ENCODE assay signal across 12 cellular contexts in the genomic region with DNA sequence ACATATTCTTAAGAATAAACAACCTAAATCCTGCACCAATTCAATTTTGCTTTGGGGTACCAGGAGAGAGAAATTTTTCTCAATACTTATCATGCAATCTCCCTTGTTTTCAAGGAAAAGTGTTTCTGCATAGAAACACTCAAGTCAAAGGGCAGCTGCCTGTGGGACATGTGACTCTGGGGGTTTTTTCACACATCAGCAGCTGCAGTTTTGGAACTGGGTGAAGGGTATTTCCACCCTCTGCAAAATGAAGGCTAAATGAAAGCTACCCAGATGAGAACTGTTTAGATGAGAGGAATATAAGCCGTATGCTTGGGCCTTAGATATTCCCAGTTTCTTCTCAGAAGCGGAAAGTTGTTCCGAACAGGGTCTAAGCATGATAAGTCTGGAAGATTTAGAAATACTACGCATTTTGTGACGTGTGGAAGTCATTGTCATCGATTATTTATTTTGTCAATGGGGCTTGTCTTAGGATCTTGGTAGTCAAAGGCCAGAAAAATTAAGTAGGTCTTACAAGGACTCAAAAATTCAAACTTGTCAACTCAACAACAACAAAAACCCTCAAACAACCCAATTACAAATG.
DNase-seq lines count a peak whose midpoint lies in the region; ATAC-seq, FAIRE-seq and TF ChIP-seq lines count a peak whose summit lies in the region.
"Had no signal": no experiment of that assay in that cellular context is flagged by ENCODE, and none has a peak within 500 bp of the region (broad histone marks: within the 10 kb centered on the region; RNA-seq: fewer than 3 reads in every experiment).

No MANE protein-coding gene starts in this region.

- H3K9me3 Mint-ChIP-seq in GM23338 = peaks cover 29% of the 10 kb centered on the region
- peaks cover 4% of the 10 kb centered on the region for H3K9me3 Mint-ChIP-seq in activated T-cell treated with anti-CD3 and anti-CD28 coated beads, Interleukin-2, amount 50 U/mL, for 24 hours

- peaks cover 1% of the 10 kb centered on the region; the same call in 1 of the 3 replicates for H3K4me1 Mint-ChIP-seq in GM23338
- peaks cover 2% of the 10 kb centered on the region for H3K4me1 Mint-ChIP-seq in activated T-cell treated with anti-CD3 and anti-CD28 coated beads, Interleukin-2, amount 50 U/mL, for 24 hours (ENCODE audit: low read depth)
- H3K4me1 Mint-ChIP-seq: neural crest cell had no signal

- DNase-seq in GM18507 (ENCODE audit: extremely low spot score, insufficient read length, low read depth) = no peak
- peak; percentile 39 to 73 (median 63) for DNase-seq in body of pancreas
- DNase-seq in erythroblast (lab: John Stamatoyannopoulos, UW) = no peak
- no peak for DNase-seq in GM23338 (ENCODE audit: low spot score)
- DNase-seq in activated T-cell treated with anti-CD3 and anti-CD28 coated beads, Interleukin-2, amount 50 U/mL, for 24 hours = no peak
- no peak for DNase-seq in activated CD8-positive, alpha-beta memory T cell treated with anti-CD3 and anti-CD28 coated beads, Interleukin-2, amount 50 U/mL, for 4 hours
- DNase-seq: anterior cingulate cortex, NCI-H82 had no signal

- H3K27me3 ChIP-seq in body of pancreas = no peaks in the 10 kb centered on the region
- no peaks in the 10 kb centered on the region for H3K27me3 ChIP-seq in GM23338 (ENCODE audit: insufficient read depth)

- H3K9me3 ChIP-seq in body of pancreas = no peaks in the 10 kb centered on the region

- peaks cover 4% of the 10 kb centered on the region for H3K9me2 ChIP-seq in GM23338 (ENCODE audit: insufficient read depth)

- TF ChIP-seq CTCF in body of pancreas (IDR thresholded peaks at IDR 0.05) (no peak), GM23338 (conservative IDR thresholded peaks at IDR 0.05; ENCODE audit: low read depth in 2 of 2) (no peak)

- H3K4me2 ChIP-seq in GM23338 = no peak overlapping the region

- no peak overlapping the region for H2AFZ ChIP-seq in GM23338

- H3K27me3 Mint-ChIP-seq in GM23338 (ENCODE audit: insufficient read depth, low read depth, poor library complexity) = peaks cover 6% of the 10 kb centered on the region
- H3K27me3 Mint-ChIP-seq in activated T-cell treated with anti-CD3 and anti-CD28 coated beads, Interleukin-2, amount 50 U/mL, for 24 hours = no peaks in the 10 kb centered on the region

- FAIRE-seq in GM18507 (lab: Jason Lieb, UNC) = peak; percentile 90

- WGBS in body of pancreas, 2 donors = 62 to 65% methylated on average over 6 of the region's 6 CpGs

- H3K4me1 ChIP-seq in body of pancreas (peaks cover 15% of the 10 kb centered on the region), GM23338 (ENCODE audit: insufficient read depth) (no peaks in the 10 kb centered on the region)

- H3K36me3 ChIP-seq in body of pancreas (replicated peaks in 1 of 2; ENCODE audit: insufficient read depth in 1 of 2, low read depth in 2 of 2) = no peaks in the 10 kb centered on the region
- H3K36me3 ChIP-seq in GM23338 (ENCODE audit: insufficient read depth) = peaks cover 7% of the 10 kb centered on the region; the same call in 1 of the 2 replicates

- TF ChIP-seq POLR2A in body of pancreas (IDR thresholded peaks at IDR 0.05) = no peak
- TF ChIP-seq POLR2A in erythroblast (IDR thresholded peaks at IDR 0.05; ENCODE audit: low read length) = no peak

- no peak overlapping the region for H3K4me3 Mint-ChIP-seq in GM23338
- no peak overlapping the region for H3K4me3 Mint-ChIP-seq in activated T-cell treated with anti-CD3 and anti-CD28 coated beads, Interleukin-2, amount 50 U/mL, for 24 hours
- H3K4me3 Mint-ChIP-seq: neural crest cell had no signal

- H3K27ac ChIP-seq in body of pancreas (peak overlapping the region; percentile 45 to 74 (median 54)), GM23338 (ENCODE audit: low read depth) (no peak overlapping the region)

- no peaks in the 10 kb centered on the region for H3K79me2 ChIP-seq in GM23338 (replicated peaks; ENCODE audit: insufficient read depth)

- peak; percentile 68 for ATAC-seq in GM21381 (IDR thresholded peaks at IDR 0.05; ENCODE audit: unreplicated experiment)
- peak; percentile 75 for ATAC-seq in HG03039 (IDR thresholded peaks at IDR 0.05; ENCODE audit: unreplicated experiment)
- ATAC-seq in body of pancreas = peak; percentile 79
- ATAC-seq in GM23338 = no peak
- ATAC-seq: HCT116 had no signal

- no peaks in the 10 kb centered on the region for H4K20me1 ChIP-seq in GM23338 (replicated peaks; ENCODE audit: insufficient read depth)

- no peaks in the 10 kb centered on the region for H3F3A ChIP-seq in GM23338 (replicated peaks; ENCODE audit: low read depth)

- no peak overlapping the region for H3K4me3 ChIP-seq in body of pancreas
- no peak overlapping the region for H3K4me3 ChIP-seq in GM23338

- no peak overlapping the region for H3K27ac Mint-ChIP-seq in GM23338
- H3K27ac Mint-ChIP-seq in activated T-cell treated with anti-CD3 and anti-CD28 coated beads, Interleukin-2, amount 50 U/mL, for 24 hours = no peak overlapping the region

- intact Hi-C loops in body of pancreas (cut with DNase I) = no loop called here

- peaks cover 54% of the 10 kb centered on the region for H3K36me3 Mint-ChIP-seq in GM23338 (ENCODE audit: low read depth)
- H3K36me3 Mint-ChIP-seq in activated T-cell treated with anti-CD3 and anti-CD28 coated beads, Interleukin-2, amount 50 U/mL, for 24 hours (ENCODE audit: low read depth) = no peaks in the 10 kb centered on the region

TF ChIP-seq in GM23338, 12 proteins besides CTCF, POLR2A, EP300 and RAD21 (continues in another document):
- TF ChIP-seq STAT1 (IDR thresholded peaks at IDR 0.05; ENCODE audit: unreplicated experiment) (no peak), NANOG (IDR thresholded peaks at IDR 0.05; ENCODE audit: borderline replicate concordance) (no peak), CREB1 (CRISPR knock-in tag; IDR thresholded peaks at IDR 0.05; ENCODE audit: low read depth) (no peak), ZNF331 (CRISPR knock-in tag; IDR thresholded peaks at IDR 0.05; ENCODE audit: low read depth) (no peak), JUNB (IDR thresholded peaks at IDR 0.05; ENCODE audit: unreplicated experiment) (no peak), EZH2phosphoT487 (IDR thresholded peaks at IDR 0.05; ENCODE audit: unreplicated experiment) (no peak)
- TF ChIP-seq, protein P1, sequence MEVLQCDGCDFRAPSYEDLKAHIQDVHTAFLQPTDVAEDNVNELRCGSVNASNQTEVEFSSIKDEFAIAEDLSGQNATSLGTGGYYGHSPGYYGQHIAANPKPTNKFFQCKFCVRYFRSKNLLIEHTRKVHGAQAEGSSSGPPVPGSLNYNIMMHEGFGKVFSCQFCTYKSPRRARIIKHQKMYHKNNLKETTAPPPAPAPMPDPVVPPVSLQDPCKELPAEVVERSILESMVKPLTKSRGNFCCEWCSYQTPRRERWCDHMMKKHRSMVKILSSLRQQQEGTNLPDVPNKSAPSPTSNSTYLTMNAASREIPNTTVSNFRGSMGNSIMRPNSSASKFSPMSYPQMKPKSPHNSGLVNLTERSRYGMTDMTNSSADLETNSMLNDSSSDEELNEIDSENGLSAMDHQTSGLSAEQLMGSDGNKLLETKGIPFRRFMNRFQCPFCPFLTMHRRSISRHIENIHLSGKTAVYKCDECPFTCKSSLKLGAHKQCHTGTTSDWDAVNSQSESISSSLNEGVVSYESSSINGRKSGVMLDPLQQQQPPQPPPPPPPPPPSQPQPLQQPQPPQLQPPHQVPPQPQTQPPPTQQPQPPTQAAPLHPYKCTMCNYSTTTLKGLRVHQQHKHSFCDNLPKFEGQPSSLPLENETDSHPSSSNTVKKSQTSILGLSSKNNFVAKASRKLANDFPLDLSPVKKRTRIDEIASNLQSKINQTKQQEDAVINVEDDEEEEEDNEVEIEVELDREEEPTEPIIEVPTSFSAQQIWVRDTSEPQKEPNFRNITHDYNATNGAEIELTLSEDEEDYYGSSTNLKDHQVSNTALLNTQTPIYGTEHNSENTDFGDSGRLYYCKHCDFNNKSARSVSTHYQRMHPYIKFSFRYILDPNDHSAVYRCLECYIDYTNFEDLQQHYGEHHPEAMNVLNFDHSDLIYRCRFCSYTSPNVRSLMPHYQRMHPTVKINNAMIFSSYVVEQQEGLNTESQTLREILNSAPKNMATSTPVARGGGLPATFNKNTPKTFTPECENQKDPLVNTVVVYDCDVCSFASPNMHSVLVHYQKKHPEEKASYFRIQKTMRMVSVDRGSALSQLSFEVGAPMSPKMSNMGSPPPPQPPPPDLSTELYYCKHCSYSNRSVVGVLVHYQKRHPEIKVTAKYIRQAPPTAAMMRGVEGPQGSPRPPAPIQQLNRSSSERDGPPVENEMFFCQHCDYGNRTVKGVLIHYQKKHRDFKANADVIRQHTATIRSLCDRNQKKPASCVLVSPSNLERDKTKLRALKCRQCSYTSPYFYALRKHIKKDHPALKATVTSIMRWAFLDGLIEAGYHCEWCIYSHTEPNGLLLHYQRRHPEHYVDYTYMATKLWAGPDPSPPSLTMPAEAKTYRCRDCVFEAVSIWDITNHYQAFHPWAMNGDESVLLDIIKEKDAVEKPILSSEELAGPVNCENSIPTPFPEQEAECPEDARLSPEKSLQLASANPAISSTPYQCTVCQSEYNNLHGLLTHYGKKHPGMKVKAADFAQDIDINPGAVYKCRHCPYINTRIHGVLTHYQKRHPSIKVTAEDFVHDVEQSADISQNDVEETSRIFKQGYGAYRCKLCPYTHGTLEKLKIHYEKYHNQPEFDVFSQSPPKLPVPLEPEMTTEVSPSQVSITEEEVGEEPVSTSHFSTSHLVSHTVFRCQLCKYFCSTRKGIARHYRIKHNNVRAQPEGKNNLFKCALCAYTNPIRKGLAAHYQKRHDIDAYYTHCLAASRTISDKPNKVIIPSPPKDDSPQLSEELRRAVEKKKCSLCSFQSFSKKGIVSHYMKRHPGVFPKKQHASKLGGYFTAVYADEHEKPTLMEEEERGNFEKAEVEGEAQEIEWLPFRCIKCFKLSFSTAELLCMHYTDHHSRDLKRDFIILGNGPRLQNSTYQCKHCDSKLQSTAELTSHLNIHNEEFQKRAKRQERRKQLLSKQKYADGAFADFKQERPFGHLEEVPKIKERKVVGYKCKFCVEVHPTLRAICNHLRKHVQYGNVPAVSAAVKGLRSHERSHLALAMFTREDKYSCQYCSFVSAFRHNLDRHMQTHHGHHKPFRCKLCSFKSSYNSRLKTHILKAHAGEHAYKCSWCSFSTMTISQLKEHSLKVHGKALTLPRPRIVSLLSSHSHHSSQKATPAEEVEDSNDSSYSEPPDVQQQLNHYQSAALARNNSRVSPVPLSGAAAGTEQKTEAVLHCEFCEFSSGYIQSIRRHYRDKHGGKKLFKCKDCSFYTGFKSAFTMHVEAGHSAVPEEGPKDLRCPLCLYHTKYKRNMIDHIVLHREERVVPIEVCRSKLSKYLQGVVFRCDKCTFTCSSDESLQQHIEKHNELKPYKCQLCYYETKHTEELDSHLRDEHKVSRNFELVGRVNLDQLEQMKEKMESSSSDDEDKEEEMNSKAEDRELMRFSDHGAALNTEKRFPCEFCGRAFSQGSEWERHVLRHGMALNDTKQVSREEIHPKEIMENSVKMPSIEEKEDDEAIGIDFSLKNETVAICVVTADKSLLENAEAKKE (CRISPR knock-in tag; IDR thresholded peaks at IDR 0.05) = no peak

Comparison
In these comparisons a context has a peak if more than half of its experiments do, and no peak if none do; other contexts are left out.
1. DNase-seq: peak in body of pancreas (4 of 4); none in GM18507 (single experiment), erythroblast (0 of 2), GM23338 (single experiment), activated T-cell treated with anti-CD3 and anti-CD28 coated beads, Interleukin-2, amount 50 U/mL, for 24 hours (single experiment) and activated CD8-positive, alpha-beta memory T cell treated with anti-CD3 and anti-CD28 coated beads, Interleukin-2, amount 50 U/mL, for 4 hours (single experiment).